Comparison of ENCODE assay signal across 1 cellular context in the genomic region with DNA sequence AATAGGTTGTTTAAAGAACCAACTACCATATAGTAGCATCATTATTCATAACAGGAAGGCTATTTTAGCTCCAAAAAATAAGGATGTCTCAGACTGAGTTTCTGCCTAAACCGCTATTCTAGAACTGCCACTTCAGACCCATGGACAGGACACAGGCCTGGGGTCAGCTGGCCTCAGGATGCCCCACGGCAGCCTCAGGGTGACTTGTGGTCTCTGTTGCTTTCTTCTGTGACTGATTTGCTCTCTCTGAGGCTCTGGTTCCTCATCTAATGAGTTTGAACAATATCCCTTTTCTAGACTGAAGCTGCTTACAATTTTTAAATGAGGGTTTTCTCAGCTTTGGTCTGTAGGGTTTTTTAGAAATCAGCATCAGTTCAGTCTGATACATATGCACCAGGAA.
TF ChIP-seq lines count a peak whose summit lies in the region.

No MANE protein-coding gene starts in this region.

TF ChIP-seq in GM23338, 12 proteins besides CTCF, POLR2A, EP300 and RAD21 (continued from another document):
- TF ChIP-seq ZNF114 (CRISPR knock-in tag; IDR thresholded peaks at IDR 0.05), result no peak
